ENCODE assay signal across 1 cellular context in the genomic region with DNA sequence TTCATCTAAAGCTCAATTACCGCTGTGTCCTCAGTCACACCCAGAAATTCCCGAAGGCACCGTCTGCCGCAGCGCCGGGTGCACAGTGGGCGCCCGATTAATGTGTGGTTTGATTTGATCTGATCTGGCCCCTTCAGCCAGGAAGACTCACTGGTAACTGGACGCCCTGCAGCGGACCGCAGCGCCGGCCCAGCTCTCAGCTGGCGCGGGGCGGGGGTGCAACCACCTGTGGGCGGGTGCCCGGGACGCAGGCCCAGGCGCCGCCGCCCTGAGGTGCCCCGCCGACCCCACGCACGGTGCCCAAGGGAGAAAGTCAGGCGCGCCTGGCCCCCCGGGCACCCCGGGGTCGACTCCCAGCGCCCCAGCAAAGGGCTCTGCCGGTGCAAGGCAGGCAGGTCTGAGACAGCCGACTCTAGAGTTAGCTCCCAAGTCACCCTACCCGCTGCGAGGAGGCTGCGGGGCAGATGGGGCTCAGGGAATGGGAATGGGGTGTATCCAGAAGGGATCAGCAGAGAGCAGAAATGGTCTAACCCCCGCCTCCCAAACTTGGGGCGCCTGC.
TF ChIP-seq lines count a peak whose summit lies in the region.

No MANE protein-coding gene starts in this region.

TF ChIP-seq in HepG2, 621 proteins besides CTCF, POLR2A, EP300 and RAD21 (continued from another document and continues in another):
- TF ChIP-seq, protein P1, sequence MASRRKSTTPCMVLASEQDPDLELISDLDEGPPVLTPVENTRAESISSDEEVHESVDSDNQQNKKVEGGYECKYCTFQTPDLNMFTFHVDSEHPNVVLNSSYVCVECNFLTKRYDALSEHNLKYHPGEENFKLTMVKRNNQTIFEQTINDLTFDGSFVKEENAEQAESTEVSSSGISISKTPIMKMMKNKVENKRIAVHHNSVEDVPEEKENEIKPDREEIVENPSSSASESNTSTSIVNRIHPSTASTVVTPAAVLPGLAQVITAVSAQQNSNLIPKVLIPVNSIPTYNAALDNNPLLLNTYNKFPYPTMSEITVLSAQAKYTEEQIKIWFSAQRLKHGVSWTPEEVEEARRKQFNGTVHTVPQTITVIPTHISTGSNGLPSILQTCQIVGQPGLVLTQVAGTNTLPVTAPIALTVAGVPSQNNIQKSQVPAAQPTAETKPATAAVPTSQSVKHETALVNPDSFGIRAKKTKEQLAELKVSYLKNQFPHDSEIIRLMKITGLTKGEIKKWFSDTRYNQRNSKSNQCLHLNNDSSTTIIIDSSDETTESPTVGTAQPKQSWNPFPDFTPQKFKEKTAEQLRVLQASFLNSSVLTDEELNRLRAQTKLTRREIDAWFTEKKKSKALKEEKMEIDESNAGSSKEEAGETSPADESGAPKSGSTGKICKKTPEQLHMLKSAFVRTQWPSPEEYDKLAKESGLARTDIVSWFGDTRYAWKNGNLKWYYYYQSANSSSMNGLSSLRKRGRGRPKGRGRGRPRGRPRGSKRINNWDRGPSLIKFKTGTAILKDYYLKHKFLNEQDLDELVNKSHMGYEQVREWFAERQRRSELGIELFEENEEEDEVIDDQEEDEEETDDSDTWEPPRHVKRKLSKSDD (CRISPR knock-in tag; IDR thresholded peaks at IDR 0.05; ENCODE audit: low read depth), result no peak
- TF ChIP-seq EEA1 (CRISPR knock-in tag; IDR thresholded peaks at IDR 0.05; ENCODE audit: borderline replicate concordance), result 0 out of 2 replicates have a peak, but pooled peaks have one; percentile 16
- TF ChIP-seq RBM39 (IDR thresholded peaks at IDR 0.05; ENCODE audit: low read depth, low read length, poor library complexity, severe bottlenecking), result peak; percentile 36
- TF ChIP-seq HOXA5 (CRISPR knock-in tag; IDR thresholded peaks at IDR 0.05), result peak; percentile 14; the same call in 1 of the 2 replicates
- 0 out of 2 replicates have a peak, but pooled peaks have one; percentile 36 for TF ChIP-seq SIN3A (IDR thresholded peaks at IDR 0.05; ENCODE audit: borderline replicate concordance, low read depth, low read length)
- TF ChIP-seq ZBTB42 (CRISPR knock-in tag; IDR thresholded peaks at IDR 0.05), result no peak
- peak; percentile 39; the same call in 1 of the 2 replicates for TF ChIP-seq ZNF607 (CRISPR knock-in tag; IDR thresholded peaks at IDR 0.05; ENCODE audit: borderline replicate concordance)
- TF ChIP-seq, protein P2, sequence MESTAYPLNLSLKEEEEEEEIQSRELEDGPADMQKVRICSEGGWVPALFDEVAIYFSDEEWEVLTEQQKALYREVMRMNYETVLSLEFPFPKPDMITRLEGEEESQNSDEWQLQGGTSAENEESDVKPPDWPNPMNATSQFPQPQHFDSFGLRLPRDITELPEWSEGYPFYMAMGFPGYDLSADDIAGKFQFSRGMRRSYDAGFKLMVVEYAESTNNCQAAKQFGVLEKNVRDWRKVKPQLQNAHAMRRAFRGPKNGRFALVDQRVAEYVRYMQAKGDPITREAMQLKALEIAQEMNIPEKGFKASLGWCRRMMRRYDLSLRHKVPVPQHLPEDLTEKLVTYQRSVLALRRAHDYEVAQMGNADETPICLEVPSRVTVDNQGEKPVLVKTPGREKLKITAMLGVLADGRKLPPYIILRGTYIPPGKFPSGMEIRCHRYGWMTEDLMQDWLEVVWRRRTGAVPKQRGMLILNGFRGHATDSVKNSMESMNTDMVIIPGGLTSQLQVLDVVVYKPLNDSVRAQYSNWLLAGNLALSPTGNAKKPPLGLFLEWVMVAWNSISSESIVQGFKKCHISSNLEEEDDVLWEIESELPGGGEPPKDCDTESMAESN (CRISPR knock-in tag; conservative IDR thresholded peaks at IDR 0.05), result 0 out of 2 replicates have a peak, but pooled peaks have one; percentile 26
- TF ChIP-seq STAG1 (CRISPR knock-in tag; IDR thresholded peaks at IDR 0.05), result peak; percentile 21; the same call in 1 of the 2 replicates
- TF ChIP-seq, protein P3, sequence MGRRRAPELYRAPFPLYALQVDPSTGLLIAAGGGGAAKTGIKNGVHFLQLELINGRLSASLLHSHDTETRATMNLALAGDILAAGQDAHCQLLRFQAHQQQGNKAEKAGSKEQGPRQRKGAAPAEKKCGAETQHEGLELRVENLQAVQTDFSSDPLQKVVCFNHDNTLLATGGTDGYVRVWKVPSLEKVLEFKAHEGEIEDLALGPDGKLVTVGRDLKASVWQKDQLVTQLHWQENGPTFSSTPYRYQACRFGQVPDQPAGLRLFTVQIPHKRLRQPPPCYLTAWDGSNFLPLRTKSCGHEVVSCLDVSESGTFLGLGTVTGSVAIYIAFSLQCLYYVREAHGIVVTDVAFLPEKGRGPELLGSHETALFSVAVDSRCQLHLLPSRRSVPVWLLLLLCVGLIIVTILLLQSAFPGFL (CRISPR knock-in tag; IDR thresholded peaks at IDR 0.05), result no peak
- TF ChIP-seq ZFX (CRISPR knock-in tag; IDR thresholded peaks at IDR 0.05; ENCODE audit: low read depth), result peak; percentile 45; the same call in 1 of the 2 replicates
- TF ChIP-seq TOE1 (CRISPR knock-in tag; IDR thresholded peaks at IDR 0.05), result no peak
- TF ChIP-seq MAFK (conservative IDR thresholded peaks at IDR 0.05 in 1 of 2, IDR thresholded peaks at IDR 0.05 in 1 of 2; ENCODE audit: low read length in 2 of 2), result no peak
- TF ChIP-seq ZNF547 (CRISPR knock-in tag; IDR thresholded peaks at IDR 0.05), result no peak
- TF ChIP-seq ZNF143 (CRISPR knock-in tag; IDR thresholded peaks at IDR 0.05), result no peak
- TF ChIP-seq SUZ12 (IDR thresholded peaks at IDR 0.05; ENCODE audit: low read depth, low read length), result no peak
- TF ChIP-seq, protein P4, sequence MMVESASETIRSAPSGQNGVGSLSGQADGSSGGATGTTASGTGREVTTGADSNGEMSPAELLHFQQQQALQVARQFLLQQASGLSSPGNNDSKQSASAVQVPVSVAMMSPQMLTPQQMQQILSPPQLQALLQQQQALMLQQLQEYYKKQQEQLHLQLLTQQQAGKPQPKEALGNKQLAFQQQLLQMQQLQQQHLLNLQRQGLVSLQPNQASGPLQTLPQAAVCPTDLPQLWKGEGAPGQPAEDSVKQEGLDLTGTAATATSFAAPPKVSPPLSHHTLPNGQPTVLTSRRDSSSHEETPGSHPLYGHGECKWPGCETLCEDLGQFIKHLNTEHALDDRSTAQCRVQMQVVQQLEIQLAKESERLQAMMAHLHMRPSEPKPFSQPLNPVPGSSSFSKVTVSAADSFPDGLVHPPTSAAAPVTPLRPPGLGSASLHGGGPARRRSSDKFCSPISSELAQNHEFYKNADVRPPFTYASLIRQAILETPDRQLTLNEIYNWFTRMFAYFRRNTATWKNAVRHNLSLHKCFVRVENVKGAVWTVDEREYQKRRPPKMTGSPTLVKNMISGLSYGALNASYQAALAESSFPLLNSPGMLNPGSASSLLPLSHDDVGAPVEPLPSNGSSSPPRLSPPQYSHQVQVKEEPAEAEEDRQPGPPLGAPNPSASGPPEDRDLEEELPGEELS (CRISPR knock-in tag; IDR thresholded peaks at IDR 0.05), result no peak
- peak; percentile 35; the same call in 1 of the 2 replicates for TF ChIP-seq NFKB2 (CRISPR knock-in tag; IDR thresholded peaks at IDR 0.05; ENCODE audit: borderline replicate concordance)
- TF ChIP-seq, protein P5, sequence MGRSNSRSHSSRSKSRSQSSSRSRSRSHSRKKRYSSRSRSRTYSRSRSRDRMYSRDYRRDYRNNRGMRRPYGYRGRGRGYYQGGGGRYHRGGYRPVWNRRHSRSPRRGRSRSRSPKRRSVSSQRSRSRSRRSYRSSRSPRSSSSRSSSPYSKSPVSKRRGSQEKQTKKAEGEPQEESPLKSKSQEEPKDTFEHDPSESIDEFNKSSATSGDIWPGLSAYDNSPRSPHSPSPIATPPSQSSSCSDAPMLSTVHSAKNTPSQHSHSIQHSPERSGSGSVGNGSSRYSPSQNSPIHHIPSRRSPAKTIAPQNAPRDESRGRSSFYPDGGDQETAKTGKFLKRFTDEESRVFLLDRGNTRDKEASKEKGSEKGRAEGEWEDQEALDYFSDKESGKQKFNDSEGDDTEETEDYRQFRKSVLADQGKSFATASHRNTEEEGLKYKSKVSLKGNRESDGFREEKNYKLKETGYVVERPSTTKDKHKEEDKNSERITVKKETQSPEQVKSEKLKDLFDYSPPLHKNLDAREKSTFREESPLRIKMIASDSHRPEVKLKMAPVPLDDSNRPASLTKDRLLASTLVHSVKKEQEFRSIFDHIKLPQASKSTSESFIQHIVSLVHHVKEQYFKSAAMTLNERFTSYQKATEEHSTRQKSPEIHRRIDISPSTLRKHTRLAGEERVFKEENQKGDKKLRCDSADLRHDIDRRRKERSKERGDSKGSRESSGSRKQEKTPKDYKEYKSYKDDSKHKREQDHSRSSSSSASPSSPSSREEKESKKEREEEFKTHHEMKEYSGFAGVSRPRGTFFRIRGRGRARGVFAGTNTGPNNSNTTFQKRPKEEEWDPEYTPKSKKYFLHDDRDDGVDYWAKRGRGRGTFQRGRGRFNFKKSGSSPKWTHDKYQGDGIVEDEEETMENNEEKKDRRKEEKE (IDR thresholded peaks at IDR 0.05), result no peak
- 0 out of 2 replicates have a peak, but pooled peaks have one; percentile 25 for TF ChIP-seq ZNF709 (CRISPR knock-in tag; IDR thresholded peaks at IDR 0.05)
- TF ChIP-seq, protein P6, sequence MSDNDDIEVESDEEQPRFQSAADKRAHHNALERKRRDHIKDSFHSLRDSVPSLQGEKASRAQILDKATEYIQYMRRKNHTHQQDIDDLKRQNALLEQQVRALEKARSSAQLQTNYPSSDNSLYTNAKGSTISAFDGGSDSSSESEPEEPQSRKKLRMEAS (IDR thresholded peaks at IDR 0.05), result 0 out of 2 replicates have a peak, but pooled peaks have one; percentile 20
- TF ChIP-seq GZF1 (CRISPR knock-in tag; IDR thresholded peaks at IDR 0.05), result no peak
- TF ChIP-seq ARNT2 (CRISPR knock-in tag; IDR thresholded peaks at IDR 0.05; ENCODE audit: low read depth), result no peak; the same call in 1 of the 2 replicates
- TF ChIP-seq, protein P7, sequence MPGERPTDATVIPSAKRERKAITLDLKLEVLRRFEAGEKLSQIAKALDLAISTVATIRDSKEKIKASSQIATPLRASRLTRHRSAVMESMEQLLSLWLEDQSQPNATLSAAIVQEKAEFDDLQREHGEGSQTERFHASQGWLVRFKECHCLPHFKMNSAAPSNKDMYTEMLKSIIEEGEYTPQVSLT (CRISPR knock-in tag; IDR thresholded peaks at IDR 0.05; ENCODE audit: borderline replicate concordance, low read depth), result no peak
- TF ChIP-seq, protein P8, sequence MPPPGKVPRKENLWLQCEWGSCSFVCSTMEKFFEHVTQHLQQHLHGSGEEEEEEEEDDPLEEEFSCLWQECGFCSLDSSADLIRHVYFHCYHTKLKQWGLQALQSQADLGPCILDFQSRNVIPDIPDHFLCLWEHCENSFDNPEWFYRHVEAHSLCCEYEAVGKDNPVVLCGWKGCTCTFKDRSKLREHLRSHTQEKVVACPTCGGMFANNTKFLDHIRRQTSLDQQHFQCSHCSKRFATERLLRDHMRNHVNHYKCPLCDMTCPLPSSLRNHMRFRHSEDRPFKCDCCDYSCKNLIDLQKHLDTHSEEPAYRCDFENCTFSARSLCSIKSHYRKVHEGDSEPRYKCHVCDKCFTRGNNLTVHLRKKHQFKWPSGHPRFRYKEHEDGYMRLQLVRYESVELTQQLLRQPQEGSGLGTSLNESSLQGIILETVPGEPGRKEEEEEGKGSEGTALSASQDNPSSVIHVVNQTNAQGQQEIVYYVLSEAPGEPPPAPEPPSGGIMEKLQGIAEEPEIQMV (CRISPR knock-in tag; IDR thresholded peaks at IDR 0.05; ENCODE audit: low read depth), result peak; percentile 58; the same call in 1 of the 2 replicates
- TF ChIP-seq MBNL3 (CRISPR knock-in tag; conservative IDR thresholded peaks at IDR 0.05), result no peak
- TF ChIP-seq ZNF7 (CRISPR knock-in tag; IDR thresholded peaks at IDR 0.05), result no peak
- 0 out of 2 replicates have a peak, but pooled peaks have one; percentile 36 for TF ChIP-seq CHCHD3 (CRISPR knock-in tag; IDR thresholded peaks at IDR 0.05)
- TF ChIP-seq KLF11 (CRISPR knock-in tag; IDR thresholded peaks at IDR 0.05), result no peak
- TF ChIP-seq REPIN1 (CRISPR knock-in tag; IDR thresholded peaks at IDR 0.05; ENCODE audit: borderline replicate concordance, low read depth), result no peak
- peak; percentile 27; the same call in 1 of the 2 replicates for TF ChIP-seq ZNF768 (CRISPR knock-in tag; IDR thresholded peaks at IDR 0.05)
- no peak for TF ChIP-seq NR2F2 (IDR thresholded peaks at IDR 0.05; ENCODE audit: borderline replicate concordance, low read depth)
- TF ChIP-seq, protein P9, sequence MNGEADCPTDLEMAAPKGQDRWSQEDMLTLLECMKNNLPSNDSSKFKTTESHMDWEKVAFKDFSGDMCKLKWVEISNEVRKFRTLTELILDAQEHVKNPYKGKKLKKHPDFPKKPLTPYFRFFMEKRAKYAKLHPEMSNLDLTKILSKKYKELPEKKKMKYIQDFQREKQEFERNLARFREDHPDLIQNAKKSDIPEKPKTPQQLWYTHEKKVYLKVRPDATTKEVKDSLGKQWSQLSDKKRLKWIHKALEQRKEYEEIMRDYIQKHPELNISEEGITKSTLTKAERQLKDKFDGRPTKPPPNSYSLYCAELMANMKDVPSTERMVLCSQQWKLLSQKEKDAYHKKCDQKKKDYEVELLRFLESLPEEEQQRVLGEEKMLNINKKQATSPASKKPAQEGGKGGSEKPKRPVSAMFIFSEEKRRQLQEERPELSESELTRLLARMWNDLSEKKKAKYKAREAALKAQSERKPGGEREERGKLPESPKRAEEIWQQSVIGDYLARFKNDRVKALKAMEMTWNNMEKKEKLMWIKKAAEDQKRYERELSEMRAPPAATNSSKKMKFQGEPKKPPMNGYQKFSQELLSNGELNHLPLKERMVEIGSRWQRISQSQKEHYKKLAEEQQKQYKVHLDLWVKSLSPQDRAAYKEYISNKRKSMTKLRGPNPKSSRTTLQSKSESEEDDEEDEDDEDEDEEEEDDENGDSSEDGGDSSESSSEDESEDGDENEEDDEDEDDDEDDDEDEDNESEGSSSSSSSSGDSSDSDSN (CRISPR knock-in tag; IDR thresholded peaks at IDR 0.05), result peak; percentile 70; the same call in 1 of the 2 replicates
- TF ChIP-seq, protein P10, sequence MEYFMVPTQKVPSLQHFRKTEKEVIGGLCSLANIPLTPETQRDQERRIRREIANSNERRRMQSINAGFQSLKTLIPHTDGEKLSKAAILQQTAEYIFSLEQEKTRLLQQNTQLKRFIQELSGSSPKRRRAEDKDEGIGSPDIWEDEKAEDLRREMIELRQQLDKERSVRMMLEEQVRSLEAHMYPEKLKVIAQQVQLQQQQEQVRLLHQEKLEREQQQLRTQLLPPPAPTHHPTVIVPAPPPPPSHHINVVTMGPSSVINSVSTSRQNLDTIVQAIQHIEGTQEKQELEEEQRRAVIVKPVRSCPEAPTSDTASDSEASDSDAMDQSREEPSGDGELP (IDR thresholded peaks at IDR 0.05; ENCODE audit: borderline replicate concordance, low read depth), result peak; percentile 82
- TF ChIP-seq, protein P11, sequence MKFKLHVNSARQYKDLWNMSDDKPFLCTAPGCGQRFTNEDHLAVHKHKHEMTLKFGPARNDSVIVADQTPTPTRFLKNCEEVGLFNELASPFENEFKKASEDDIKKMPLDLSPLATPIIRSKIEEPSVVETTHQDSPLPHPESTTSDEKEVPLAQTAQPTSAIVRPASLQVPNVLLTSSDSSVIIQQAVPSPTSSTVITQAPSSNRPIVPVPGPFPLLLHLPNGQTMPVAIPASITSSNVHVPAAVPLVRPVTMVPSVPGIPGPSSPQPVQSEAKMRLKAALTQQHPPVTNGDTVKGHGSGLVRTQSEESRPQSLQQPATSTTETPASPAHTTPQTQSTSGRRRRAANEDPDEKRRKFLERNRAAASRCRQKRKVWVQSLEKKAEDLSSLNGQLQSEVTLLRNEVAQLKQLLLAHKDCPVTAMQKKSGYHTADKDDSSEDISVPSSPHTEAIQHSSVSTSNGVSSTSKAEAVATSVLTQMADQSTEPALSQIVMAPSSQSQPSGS (CRISPR knock-in tag; IDR thresholded peaks at IDR 0.05), result no peak
- TF ChIP-seq PAX8 (CRISPR knock-in tag; IDR thresholded peaks at IDR 0.05; ENCODE audit: borderline replicate concordance), result no peak
- TF ChIP-seq ZNF124 (CRISPR knock-in tag; IDR thresholded peaks at IDR 0.05), result no peak
